In the genomic region with DNA sequence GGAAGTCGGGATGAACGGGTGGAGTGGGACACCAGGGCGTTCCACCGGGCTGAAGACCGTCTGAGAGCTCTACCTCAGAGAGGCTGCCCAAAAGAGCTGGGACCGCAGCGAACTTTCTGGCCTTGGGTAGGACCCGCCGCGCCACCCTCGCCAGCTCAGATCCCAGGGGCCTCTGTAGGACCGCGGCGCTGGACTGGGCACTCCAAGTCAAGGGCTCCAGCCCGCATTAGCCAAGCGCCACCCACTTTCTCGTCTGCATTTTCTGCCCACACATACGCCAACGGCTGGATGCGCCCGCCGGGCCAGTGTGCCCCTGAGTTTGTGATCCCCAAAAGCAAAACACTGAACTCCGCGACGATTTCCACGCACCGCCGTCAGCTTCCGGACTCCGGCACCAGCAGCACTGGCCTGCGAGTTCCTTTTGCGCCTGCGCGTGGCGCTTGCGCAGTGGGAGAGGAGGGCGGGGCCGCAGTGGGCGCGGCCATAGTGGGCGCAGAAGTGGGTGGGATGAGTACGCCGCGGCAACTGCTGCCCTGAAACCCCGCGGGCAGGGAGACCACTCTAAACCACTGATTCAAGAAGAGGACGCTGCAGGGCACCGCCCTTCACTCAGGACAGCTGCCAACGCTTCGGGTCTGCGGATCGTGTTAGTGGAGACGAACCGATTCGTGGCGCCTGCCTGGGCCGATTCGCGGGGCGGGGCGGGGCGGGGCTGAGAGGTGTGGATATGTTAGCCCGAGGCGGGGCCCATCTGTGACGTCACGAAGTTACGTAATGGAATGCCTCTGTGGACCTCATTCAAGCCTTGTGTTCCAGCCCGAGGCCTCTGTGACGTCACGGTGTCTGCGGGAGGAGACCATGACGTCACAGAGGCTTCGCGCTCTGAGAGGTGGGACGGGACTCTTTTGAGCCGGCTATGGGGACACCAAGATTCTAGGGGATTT, we compare ENCODE assay signal across 8 cellular contexts. TPM values are rescaled to one million over a fixed set of nuclear protein-coding genes. Genes with fewer than 3 reads are reported as not detected.
DNase-seq lines count a peak whose midpoint lies in the region; ATAC-seq lines count a peak whose summit lies in the region.

No MANE protein-coding gene starts in this region.

- H3K4me1 Mint-ChIP-seq in memory B cell: peaks cover 16% of the 10 kb centered on the region

- H3K9me3 Mint-ChIP-seq in memory B cell: no peaks in the 10 kb centered on the region

- H3K36me3 Mint-ChIP-seq in memory B cell: peaks cover 1% of the 10 kb centered on the region

- peak; percentile 89 for ATAC-seq in GM21367 (IDR thresholded peaks at IDR 0.05; ENCODE audit: unreplicated experiment)
- ATAC-seq in memory B cell (ENCODE audit: low read depth): peak; percentile 84

- peaks cover 18% of the 10 kb centered on the region for H3K27me3 Mint-ChIP-seq in memory B cell

- DNase-seq in COR-L47 (lab: John Stamatoyannopoulos, UW): peak; percentile 84
- peak; percentile 98 for DNase-seq in HT-29 (ENCODE audit: low spot score)
- DNase-seq in NK-92 (lab: John Stamatoyannopoulos, UW; ENCODE audit: unreplicated experiment): peak; percentile 48
- DNase-seq in activated CD8-positive, alpha-beta memory T cell treated with anti-CD3 and anti-CD28 coated beads for 4 hours (ENCODE audit: low read depth in 2 of 2): peak; percentile 83 to 90
- DNase-seq in effector CD8-positive, alpha-beta T cell (lab: John Stamatoyannopoulos, UW): peak; percentile 95
- DNase-seq in memory B cell (ENCODE audit: low spot score in 2 of 2): peak; percentile 99 to 100
- peak; percentile 87 to 91 (median 90) for DNase-seq in stimulated activated CD4-positive, alpha-beta T cell treated with anti-CD3 and anti-CD28 coated beads, TNF-alpha, amount 100 ng/mL, for 48 hours (ENCODE audit: low read depth in 3 of 3)

- peak overlapping the region; percentile 97 for H3K27ac Mint-ChIP-seq in memory B cell

- H3K4me3 Mint-ChIP-seq in memory B cell: peak overlapping the region; percentile 98

RNA-seq across cellular contexts. Expression of a gene that starts 10.5 kb away (rescaled TPM):
- total RNA-seq in HT-29 (2014; rRNA removed; shearing (Covaris generic)): 8.0 and 8.9 TPM in 2 replicates

Comparison
In these comparisons a context has a peak if more than half of its experiments do, and no peak if none do; other contexts are left out.
1. Peak in every context shown above with its lines: DNase-seq and ATAC-seq.
2. DNase-seq: peak in every context shown above with its lines; median percentile 100 in memory B cell; 98 in HT-29; 95 in effector CD8-positive, alpha-beta T cell; 90 in stimulated activated CD4-positive, alpha-beta T cell treated with anti-CD3 and anti-CD28 coated beads, TNF-alpha, amount 100 ng/mL, for 48 hours; 86 in activated CD8-positive, alpha-beta memory T cell treated with anti-CD3 and anti-CD28 coated beads for 4 hours; 84 in COR-L47; 48 in NK-92.